Comparison of ENCODE assay signal across 17 cellular contexts in the genomic region with DNA sequence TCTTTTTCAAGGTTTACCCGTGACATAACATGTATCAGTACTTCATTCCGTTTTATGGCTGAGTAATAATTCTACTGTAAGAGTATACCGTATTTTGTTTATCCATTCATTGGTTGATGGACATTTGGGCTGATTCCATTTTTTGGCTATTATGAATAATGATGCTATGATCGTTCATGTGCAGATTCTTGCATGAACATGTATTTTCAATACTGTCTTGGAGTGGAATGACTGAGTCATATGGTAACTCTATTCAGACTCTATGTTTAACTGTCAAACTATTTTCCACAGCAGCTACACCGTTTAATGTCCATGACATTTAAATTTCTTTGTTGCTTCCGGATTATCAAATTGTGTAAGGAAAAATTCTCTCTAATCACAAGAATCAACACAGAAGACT. TPM values are rescaled to one million over a fixed set of nuclear protein-coding genes. Genes with fewer than 3 reads are reported as not detected.
DNase-seq lines count a peak whose midpoint lies in the region; ATAC-seq and TF ChIP-seq lines count a peak whose summit lies in the region.
"Had no signal": no experiment of that assay in that cellular context is flagged by ENCODE, and none has a peak within 500 bp of the region (broad histone marks: within the 10 kb centered on the region; RNA-seq: fewer than 3 reads in every experiment).

No MANE protein-coding gene starts in this region.

- intact Hi-C loops in MCF 10A (cut with micrococcal nuclease) (no loop called here), breast epithelium (cut with DNase I; ENCODE audit: low total_unique reads) (no loop called here), cardiac septum (cut with DNase I) (no loop called here)

- H3K4me3 Mint-ChIP-seq in MCF 10A (ENCODE audit: unreplicated experiment) (no peak overlapping the region), nephron progenitor cell (no peak overlapping the region)
- no peak overlapping the region for H3K4me3 Mint-ChIP-seq in activated naive CD8-positive, alpha-beta T cell treated with anti-CD3 and anti-CD28 coated beads, Interleukin-2, amount 50 U/mL, for 24 hours

- CTCF ChIA-PET in MCF 10A (lab: Yijun Ruan, JAX), result interaction anchor here (1.5 kb wide), 1 partner anchor 13 kb away, joined by 3 read pairs; no protein-coding TSS in a partner anchor

- H3K27me3 Mint-ChIP-seq in MCF 10A (ENCODE audit: insufficient read depth, unreplicated experiment), result no peaks in the 10 kb centered on the region
- H3K27me3 Mint-ChIP-seq in activated naive CD8-positive, alpha-beta T cell treated with anti-CD3 and anti-CD28 coated beads, Interleukin-2, amount 50 U/mL, for 24 hours, result no peaks in the 10 kb centered on the region
- no peaks in the 10 kb centered on the region for H3K27me3 Mint-ChIP-seq in nephron progenitor cell (ENCODE audit: low read depth, poor library complexity)

- POLR2A ChIA-PET in MCF 10A (lab: Yijun Ruan, JAX), result interaction anchor here (1.0 to 1.8 kb wide), 2 partner anchors 8 to 17 kb away, joined by 3 to 5 read pairs; no protein-coding TSS in a partner anchor

- H3K4me1 ChIP-seq in breast epithelium (no peaks in the 10 kb centered on the region), BE2C (no peaks in the 10 kb centered on the region)
- H3K4me1 ChIP-seq: BLaER1 treated with 17β-estradiol and CSF1 and Interleukin-3, amounts not matched to agents 10 nM and 100 nM had no signal

- H3K36me3 Mint-ChIP-seq in MCF 10A (ENCODE audit: insufficient read depth, unreplicated experiment) (peaks cover 88% of the 10 kb centered on the region), nephron progenitor cell (ENCODE audit: low read depth) (peaks cover 60% of the 10 kb centered on the region)
- peaks cover 48% of the 10 kb centered on the region for H3K36me3 Mint-ChIP-seq in activated naive CD8-positive, alpha-beta T cell treated with anti-CD3 and anti-CD28 coated beads, Interleukin-2, amount 50 U/mL, for 24 hours (ENCODE audit: low read depth)

- peaks cover 5% of the 10 kb centered on the region for H3K4me1 Mint-ChIP-seq in MCF 10A (ENCODE audit: insufficient read depth, unreplicated experiment)
- peaks cover 14% of the 10 kb centered on the region for H3K4me1 Mint-ChIP-seq in activated naive CD8-positive, alpha-beta T cell treated with anti-CD3 and anti-CD28 coated beads, Interleukin-2, amount 50 U/mL, for 24 hours
- no peaks in the 10 kb centered on the region for H3K4me1 Mint-ChIP-seq in nephron progenitor cell

- no peak overlapping the region for H3K4me3 ChIP-seq in breast epithelium
- H3K4me3 ChIP-seq in BE2C (ENCODE audit: low read depth, low read length), result no peak overlapping the region
- H3K4me3 ChIP-seq: BLaER1 treated with 17β-estradiol and CSF1 and Interleukin-3, amounts not matched to agents 10 nM and 100 nM had no signal

- TF ChIP-seq POLR2A in breast epithelium (IDR thresholded peaks at IDR 0.05), result no peak

- H3K27ac Mint-ChIP-seq in MCF 10A (ENCODE audit: low read depth, unreplicated experiment), result peak overlapping the region; percentile 39
- H3K27ac Mint-ChIP-seq in activated naive CD8-positive, alpha-beta T cell treated with anti-CD3 and anti-CD28 coated beads, Interleukin-2, amount 50 U/mL, for 24 hours, result peak overlapping the region; percentile 72
- H3K27ac Mint-ChIP-seq in nephron progenitor cell, result peak overlapping the region; percentile 46

- H3K9me3 ChIP-seq in breast epithelium (no peaks in the 10 kb centered on the region), BE2C (no peaks in the 10 kb centered on the region)
- H3K9me3 ChIP-seq: BLaER1 treated with 17β-estradiol and CSF1 and Interleukin-3, amounts not matched to agents 10 nM and 100 nM had no signal

- H3K36me3 ChIP-seq in breast epithelium (peaks cover 2% of the 10 kb centered on the region), BE2C (peaks cover 76% of the 10 kb centered on the region)

- no peaks in the 10 kb centered on the region for H3K9me3 Mint-ChIP-seq in MCF 10A (ENCODE audit: unreplicated experiment)
- H3K9me3 Mint-ChIP-seq in activated naive CD8-positive, alpha-beta T cell treated with anti-CD3 and anti-CD28 coated beads, Interleukin-2, amount 50 U/mL, for 24 hours, result no peaks in the 10 kb centered on the region
- H3K9me3 Mint-ChIP-seq in nephron progenitor cell, result no peaks in the 10 kb centered on the region

- no peaks in the 10 kb centered on the region for H3K27me3 ChIP-seq in breast epithelium
- no peaks in the 10 kb centered on the region for H3K27me3 ChIP-seq in BE2C
- H3K27me3 ChIP-seq: BLaER1 treated with 17β-estradiol and CSF1 and Interleukin-3, amounts not matched to agents 10 nM and 100 nM had no signal

- DNase-seq in activated CD4-positive, CD25-positive, alpha-beta regulatory T cell (lab: John Stamatoyannopoulos, UW), result no peak
- DNase-seq in MCF 10A (ENCODE audit: unreplicated experiment), result no peak
- no peak for DNase-seq in breast epithelium (ENCODE audit: low spot score in 2 of 2)
- DNase-seq in activated naive CD8-positive, alpha-beta T cell treated with anti-CD3 and anti-CD28 coated beads, Interleukin-2, amount 50 U/mL, for 24 hours, result no peak
- DNase-seq in nephron progenitor cell, result no peak
- DNase-seq in cardiac septum (ENCODE audit: low spot score), result no peak
- no peak for DNase-seq in BE2C
- DNase-seq: Karpas-422, NCI-H1105 treated with DMSO at 0.1 percent for 48 hours, NCI-H187 treated with DMSO at 0.1 percent for 48 hours, NCI-H2171 treated with DMSO at 0.1 percent for 48 hours, NCI-H774 had no signal

- ATAC-seq in activated CD4-positive, CD25-positive, alpha-beta regulatory T cell treated with anti-CD3 and anti-CD28 coated beads, Interleukin-2, amount 50 U/mL, for 24 hours, result peak; percentile 58 to 69
- ATAC-seq in activated naive CD8-positive, alpha-beta T cell treated with anti-CD3 and anti-CD28 coated beads, Interleukin-2, amount 50 U/mL, for 24 hours, result no peak

- BruUV-seq in MCF 10A (replicated peaks; lab: Mats Ljungman, UMichigan), result no TSS peak

- H3K27ac ChIP-seq in breast epithelium, result no peak overlapping the region
- H3K27ac ChIP-seq: 22Rv1; BLaER1 treated with 17β-estradiol and CSF1 and Interleukin-3, amounts not matched to agents 10 nM and 100 nM had no signal

- TF ChIP-seq CTCF in MCF 10A (IDR thresholded peaks at IDR 0.05; ENCODE audit: unreplicated experiment), result no peak
- no peak for TF ChIP-seq CTCF in breast epithelium (IDR thresholded peaks at IDR 0.05)
- no peak for TF ChIP-seq CTCF in nephron progenitor cell (IDR thresholded peaks at IDR 0.05)
- TF ChIP-seq CTCF in BE2C (IDR thresholded peaks at IDR 0.05; ENCODE audit: low read depth, low read length), result no peak

RNA-seq across cellular contexts. Expression of a gene that starts 17.9 kb away (rescaled TPM):
- total RNA-seq in MCF 10A (2022) (51.4 and 57.0 TPM in 2 replicates), breast epithelium (10 to 100 TPM; 53.1 to 69.9 (median 68.5) TPM), cardiac septum (34.2 TPM)
- 63.6 TPM for polyA plus RNA-seq in BE2C (2012; ENCODE audit: insufficient read depth, insufficient read length, low read depth)

RNA-seq across cellular contexts. Expression of a gene that starts 20.6 kb away (rescaled TPM):
- 33.4 and 35.0 TPM in 2 replicates for total RNA-seq in MCF 10A (2022)
- total RNA-seq in breast epithelium, result 10 to 100 TPM; 33.3 to 59.3 (median 44.2) TPM
- total RNA-seq in cardiac septum, result 20.3 TPM
- 18.1 TPM for polyA plus RNA-seq in BE2C (2012; ENCODE audit: insufficient read depth, insufficient read length, low read depth)

RNA-seq across cellular contexts. Expression of a gene that starts 43.5 kb away (rescaled TPM):
- total RNA-seq in MCF 10A (2022) (not detected in 2 replicates), breast epithelium (not detected), cardiac septum (not detected)
- 0.60 TPM for polyA plus RNA-seq in BE2C (2012; ENCODE audit: insufficient read depth, insufficient read length, low read depth)
- total RNA-seq: H4, NCI-H460 had no signal

RNA-seq across cellular contexts. Expression of a gene that starts 52.6 kb away (rescaled TPM):
- total RNA-seq in MCF 10A (2022) (3.2 and 3.3 TPM in 2 replicates), breast epithelium (1 to 10 TPM in 2 of 3 donors, not detected in 1; 1.3 to 1.9 TPM), cardiac septum (2.0 TPM)
- 11.1 TPM for polyA plus RNA-seq in BE2C (2012; ENCODE audit: insufficient read depth, insufficient read length, low read depth)
